Comparison of ENCODE assay signal across 9 cellular contexts in the genomic region with DNA sequence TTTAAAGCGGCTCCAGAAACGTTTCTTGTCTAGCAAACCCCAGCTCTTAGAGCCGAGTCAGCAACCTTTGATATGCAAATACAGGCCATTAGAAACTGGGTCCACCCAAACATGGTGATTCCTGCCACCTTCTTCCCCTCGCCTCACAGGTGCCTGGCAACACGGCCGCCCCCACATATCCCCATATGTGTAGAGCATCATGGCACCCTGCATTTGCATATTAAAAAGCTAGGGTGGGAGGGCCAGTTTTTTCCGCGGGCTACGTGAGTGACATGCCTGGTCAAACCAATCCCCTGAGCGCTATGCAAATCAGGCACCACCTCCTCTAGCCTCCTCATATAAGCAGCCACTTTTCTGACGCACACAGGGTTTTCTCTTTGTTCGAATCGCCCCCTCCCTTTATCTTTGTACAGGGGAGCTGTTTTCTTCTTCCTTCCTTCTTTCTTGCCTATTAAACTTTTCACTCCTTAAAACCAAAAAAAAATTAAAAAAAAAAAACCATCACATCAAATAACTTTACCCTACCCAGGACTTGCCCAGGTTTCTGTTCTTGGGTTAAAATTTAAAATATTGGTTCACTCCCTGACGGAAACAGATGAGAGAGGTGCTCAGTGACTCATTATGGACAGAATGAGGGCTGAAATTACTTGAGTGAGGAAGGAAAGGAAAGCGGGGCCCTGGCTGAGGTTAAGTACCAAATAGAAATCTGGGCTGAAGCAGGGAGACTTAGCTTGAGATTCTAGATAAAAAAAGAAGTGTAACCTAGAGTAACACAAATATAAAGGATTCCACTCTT. TPM values are rescaled to one million over a fixed set of nuclear protein-coding genes. Genes with fewer than 3 reads are reported as not detected.
A peak's percentile ranks its signal among the peaks of the same experiment; 100 is the strongest.
DNase-seq lines count a peak whose midpoint lies in the region; ATAC-seq and TF ChIP-seq lines count a peak whose summit lies in the region.
"Had no signal": no experiment of that assay in that cellular context is flagged by ENCODE, and none has a peak within 500 bp of the region (broad histone marks: within the 10 kb centered on the region; RNA-seq: fewer than 3 reads in every experiment).

No MANE protein-coding gene starts in this region.

- peak overlapping the region; percentile 97 for H3K27ac Mint-ChIP-seq in WTC11
- peak overlapping the region; percentile 97 for H3K27ac Mint-ChIP-seq in activated naive CD8-positive, alpha-beta T cell treated with anti-CD3 and anti-CD28 coated beads, Interleukin-2, amount 50 U/mL, for 24 hours

- no peak overlapping the region for H3K4me3 ChIP-seq in SJCRH30

- POLR2A ChIA-PET in WTC11 (lab: Charles Lee) = interaction anchor here (0.6 to 1.8 kb wide), 2 partner anchors 21 to 86 kb away, joined by 5 to 7 read pairs; a partner anchor contains a TSS

- H3K27ac ChIP-seq in SJCRH30 = no peak overlapping the region

- H3K9me3 ChIP-seq in SJCRH30 (replicated peaks) = no peaks in the 10 kb centered on the region; the same call in none of the 2 replicates

- intact Hi-C loops in sciatic nerve (cut with DNase I) = no loop called here

- peak overlapping the region; percentile 56 for H3K4me3 Mint-ChIP-seq in WTC11
- H3K4me3 Mint-ChIP-seq in activated naive CD8-positive, alpha-beta T cell treated with anti-CD3 and anti-CD28 coated beads, Interleukin-2, amount 50 U/mL, for 24 hours = peak overlapping the region; percentile 76

- ATAC-seq in GM19035 (IDR thresholded peaks at IDR 0.05; ENCODE audit: unreplicated experiment) (peak; percentile 64), WTC11 (peak; percentile 98), sciatic nerve (no peak)
- peak; percentile 92 for ATAC-seq in activated naive CD8-positive, alpha-beta T cell treated with anti-CD3 and anti-CD28 coated beads, Interleukin-2, amount 50 U/mL, for 24 hours

- CTCF ChIA-PET in WTC11 (lab: Charles Lee) = interaction anchor here (0.7 to 3.3 kb wide), 6 partner anchors 9 to 169 kb away, joined by 3 to 48 read pairs (median 4); a partner anchor contains a TSS

- H3K9me3 Mint-ChIP-seq in WTC11 = peaks cover 49% of the 10 kb centered on the region
- H3K9me3 Mint-ChIP-seq in activated naive CD8-positive, alpha-beta T cell treated with anti-CD3 and anti-CD28 coated beads, Interleukin-2, amount 50 U/mL, for 24 hours = peaks cover 22% of the 10 kb centered on the region

- no peaks in the 10 kb centered on the region for H3K27me3 Mint-ChIP-seq in WTC11 (ENCODE audit: low read depth)
- H3K27me3 Mint-ChIP-seq in activated naive CD8-positive, alpha-beta T cell treated with anti-CD3 and anti-CD28 coated beads, Interleukin-2, amount 50 U/mL, for 24 hours = no peaks in the 10 kb centered on the region

- 0 out of 2 replicates have a peak, but pooled peaks cover 2% of the 10 kb centered on the region for H3K36me3 ChIP-seq in SJCRH30

- no peaks in the 10 kb centered on the region for H3K4me1 ChIP-seq in SJCRH30

- H3K27me3 ChIP-seq in SJCRH30 = no peaks in the 10 kb centered on the region

- peaks cover 58% of the 10 kb centered on the region for H3K36me3 Mint-ChIP-seq in WTC11
- peaks cover 68% of the 10 kb centered on the region for H3K36me3 Mint-ChIP-seq in activated naive CD8-positive, alpha-beta T cell treated with anti-CD3 and anti-CD28 coated beads, Interleukin-2, amount 50 U/mL, for 24 hours (ENCODE audit: low read depth)

- DNase-seq in WTC11 (ENCODE audit: low spot score) (peak; percentile 85), NOMO-1 treated with dmso at 0.1 percent for 144 hours (lab: John Stamatoyannopoulos, UW; ENCODE audit: unreplicated experiment) (no peak), HUDEP-2 (lab: John Stamatoyannopoulos, UW; ENCODE audit: unreplicated experiment in 76 of 76) (no peak), sciatic nerve (ENCODE audit: low spot score) (no peak), SJCRH30 (no peak)
- DNase-seq in activated naive CD8-positive, alpha-beta T cell treated with anti-CD3 and anti-CD28 coated beads, Interleukin-2, amount 50 U/mL, for 24 hours = peak; percentile 77
- peak; percentile 35 to 48 for DNase-seq in stimulated activated CD4-positive, alpha-beta T cell treated with anti-CD3 and anti-CD28 coated beads, Interleukin-15, amount 100 ng/mL, for 1 hour (ENCODE audit: low read depth in 1 of 2, low spot score in 1 of 2)
- DNase-seq: NCI-H446 treated with DMSO at 0.1 percent for 48 hours had no signal

- TF ChIP-seq CTCF in WTC11 (IDR thresholded peaks at IDR 0.05) = no peak

- peaks cover 54% of the 10 kb centered on the region for H3K4me1 Mint-ChIP-seq in WTC11
- H3K4me1 Mint-ChIP-seq in activated naive CD8-positive, alpha-beta T cell treated with anti-CD3 and anti-CD28 coated beads, Interleukin-2, amount 50 U/mL, for 24 hours = peaks cover 93% of the 10 kb centered on the region

TF ChIP-seq in WTC11, 78 proteins besides CTCF, POLR2A, EP300 and RAD21:
- TF ChIP-seq SP1 (CRISPR knock-in tag; conservative IDR thresholded peaks at IDR 0.05) = 0 out of 2 replicates have a peak, but pooled peaks have one; percentile 28
- TF ChIP-seq ZNF423 (CRISPR knock-in tag; IDR thresholded peaks at IDR 0.05) = no peak

RNA-seq across cellular contexts. Expression of a gene that starts 59.8 kb away (rescaled TPM):
- total RNA-seq in WTC11 (2021) (132 to 148 TPM (median 146 TPM) in 3 replicates), sciatic nerve (56.8 TPM)
- total RNA-seq in SJCRH30 (2014; rRNA removed; shearing (Covaris generic)) = 132 and 134 TPM in 2 replicates

Comparison
In these comparisons a context has a peak if more than half of its experiments do, and no peak if none do; other contexts are left out.
1. DNase-seq: peak in WTC11 (single experiment), activated naive CD8-positive, alpha-beta T cell treated with anti-CD3 and anti-CD28 coated beads, Interleukin-2, amount 50 U/mL, for 24 hours (single experiment) and stimulated activated CD4-positive, alpha-beta T cell treated with anti-CD3 and anti-CD28 coated beads, Interleukin-15, amount 100 ng/mL, for 1 hour (2 of 2); none in NOMO-1 treated with dmso at 0.1 percent for 144 hours (single experiment), HUDEP-2 (0 of 76), sciatic nerve (single experiment) and SJCRH30 (0 of 2).